Comparison of ENCODE assay signal across 19 cellular contexts in genomic region chr9:79895232-79895631, GRCh38.
"Had no signal": no experiment of that assay in that cellular context is flagged by ENCODE, and none has a peak within 500 bp of the region (broad histone marks: within the 10 kb centered on the region; RNA-seq: fewer than 3 reads in every experiment).

No MANE protein-coding gene starts in this region.

- H3K4me3 Mint-ChIP-seq: activated CD8-positive, alpha-beta T cell treated with anti-CD3 and anti-CD28 coated beads for 36 hours; activated naive CD8-positive, alpha-beta T cell treated with anti-CD3 and anti-CD28 coated beads, Interleukin-2, amount 10 ng/mL, durations not matched to agents 7 days and 5 days; T-helper 1 cell treated with Interleukin-12 subunit alpha and Interleukin-12 subunit beta and Interleukin-4 antibody, amounts not matched to agents 30 μg/mL and 1 μg/mL, for 36 hours had no signal

- H3K27ac Mint-ChIP-seq: activated CD8-positive, alpha-beta T cell treated with anti-CD3 and anti-CD28 coated beads for 36 hours; activated naive CD8-positive, alpha-beta T cell treated with anti-CD3 and anti-CD28 coated beads, Interleukin-2, amount 10 ng/mL, durations not matched to agents 7 days and 5 days; T-helper 1 cell treated with Interleukin-12 subunit alpha and Interleukin-12 subunit beta and Interleukin-4 antibody, amounts not matched to agents 30 μg/mL and 1 μg/mL, for 36 hours had no signal

- H3K36me3 Mint-ChIP-seq: activated naive CD8-positive, alpha-beta T cell treated with anti-CD3 and anti-CD28 coated beads, Interleukin-2, amount 10 ng/mL, durations not matched to agents 7 days and 5 days had no signal

- DNase-seq: activated CD4-positive, alpha-beta T cell treated with anti-CD3 and anti-CD28 coated beads for 4 hours; activated CD8-positive, alpha-beta memory T cell treated with anti-CD3 and anti-CD28 coated beads, Interleukin-2, amount 50 U/mL, for 48 hours; activated CD8-positive, alpha-beta T cell treated with anti-CD3 and anti-CD28 coated beads for 36 hours; activated naive CD4-positive, alpha-beta T cell treated with anti-CD3 and anti-CD28 coated beads, Interleukin-2, amount 50 U/mL, for 16 hours; activated naive CD8-positive, alpha-beta T cell treated with anti-CD3 and anti-CD28 coated beads, Interleukin-2, amount 10 ng/mL, durations not matched to agents 7 days and 5 days; activated T-cell treated with anti-CD3 and anti-CD28 coated beads, Interleukin-2, amount 50 U/mL, for 1 hour; adrenal gland; anterior cingulate cortex; Karpas-422; NCI-H1048; NCI-H1930; NCI-H2171; NCI-H345; NCI-H510A; NCI-H526 treated with DMSO at 0.1 percent for 48 hours; PC-3; SHP77 treated with DMSO at 0.1 percent for 48 hours had no signal

- H3K27me3 Mint-ChIP-seq: activated CD8-positive, alpha-beta T cell treated with anti-CD3 and anti-CD28 coated beads for 36 hours had no signal

- ATAC-seq: activated CD4-positive, CD25-positive, alpha-beta regulatory T cell treated with anti-CD3 and anti-CD28 coated beads, Interleukin-2, amount 50 U/mL, for 24 hours; activated CD8-positive, alpha-beta T cell treated with anti-CD3 and anti-CD28 coated beads for 36 hours had no signal

- H3K4me1 Mint-ChIP-seq: activated naive CD8-positive, alpha-beta T cell treated with anti-CD3 and anti-CD28 coated beads, Interleukin-2, amount 10 ng/mL, durations not matched to agents 7 days and 5 days had no signal

- H3K9me3 Mint-ChIP-seq: activated CD8-positive, alpha-beta T cell treated with anti-CD3 and anti-CD28 coated beads for 36 hours; activated naive CD8-positive, alpha-beta T cell treated with anti-CD3 and anti-CD28 coated beads, Interleukin-2, amount 10 ng/mL, durations not matched to agents 7 days and 5 days; T-helper 1 cell treated with Interleukin-12 subunit alpha and Interleukin-12 subunit beta and Interleukin-4 antibody, amounts not matched to agents 30 μg/mL and 1 μg/mL, for 36 hours had no signal

- H3K4me3 ChIP-seq: adrenal gland had no signal
